In the genomic region with DNA sequence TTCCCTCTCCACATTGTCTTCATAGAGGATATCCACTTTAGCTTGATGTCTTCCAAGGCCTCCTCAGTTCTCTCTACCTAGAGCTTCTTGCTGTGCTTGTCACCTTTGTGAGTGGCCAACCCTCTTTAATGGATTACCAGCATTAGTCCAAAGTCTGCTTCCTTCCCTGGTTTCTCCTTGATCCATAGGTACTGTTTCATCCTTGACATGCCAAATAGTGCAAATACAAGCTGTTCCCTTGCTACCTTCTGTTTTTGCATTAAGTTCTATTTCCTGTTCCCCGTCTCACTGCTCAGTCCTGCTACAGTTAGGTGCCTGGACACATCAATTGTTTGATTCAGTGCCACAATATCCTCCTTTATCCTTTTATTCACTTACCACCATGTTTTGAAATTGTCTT, we compare ENCODE assay signal across 26 cellular contexts. TPM values are rescaled to one million over a fixed set of nuclear protein-coding genes. Genes with fewer than 3 reads are reported as not detected.
DNase-seq lines count a peak whose midpoint lies in the region; ATAC-seq, FAIRE-seq and TF ChIP-seq lines count a peak whose summit lies in the region.
"Had no signal": no experiment of that assay in that cellular context is flagged by ENCODE, and none has a peak within 500 bp of the region (broad histone marks: within the 10 kb centered on the region; RNA-seq: fewer than 3 reads in every experiment).

No MANE protein-coding gene starts in this region.

- TF ChIP-seq CTCF in OCI-LY7 (conservative IDR thresholded peaks at IDR 0.05; ENCODE audit: low read length): no peak
- TF ChIP-seq CTCF in glutamatergic neuron (IDR thresholded peaks at IDR 0.05; ENCODE audit: partially characterized antibody, unreplicated experiment): no peak
- TF ChIP-seq CTCF in GM23338 (conservative IDR thresholded peaks at IDR 0.05; ENCODE audit: low read depth in 2 of 2): no peak

- no peak overlapping the region for H3K4me3 ChIP-seq in OCI-LY7 (ENCODE audit: low read depth, low read length, poor library complexity, severe bottlenecking)
- H3K4me3 ChIP-seq in GM23338: no peak overlapping the region
- H3K4me3 ChIP-seq: HAP-1 had no signal

- peaks cover 10% of the 10 kb centered on the region; the same call in 1 of the 2 replicates for H3K9me3 ChIP-seq in OCI-LY7 (ENCODE audit: low read length)
- H3K9me3 ChIP-seq: BE2C, HAP-1 had no signal

- H3K27ac Mint-ChIP-seq in activated naive CD4-positive, alpha-beta T cell treated with anti-CD3 and anti-CD28 coated beads, Interleukin-2, amount 50 U/mL, for 24 hours: peak overlapping the region; percentile 6
- H3K27ac Mint-ChIP-seq in glutamatergic neuron (ENCODE audit: unreplicated experiment) (peak overlapping the region; percentile 9), GM23338 (no peak overlapping the region)
- H3K27ac Mint-ChIP-seq: T-cell had no signal

- H3K36me3 Mint-ChIP-seq in activated naive CD4-positive, alpha-beta T cell treated with anti-CD3 and anti-CD28 coated beads, Interleukin-2, amount 50 U/mL, for 24 hours: peaks cover 12% of the 10 kb centered on the region
- H3K36me3 Mint-ChIP-seq in glutamatergic neuron (ENCODE audit: unreplicated experiment) (peaks cover 4% of the 10 kb centered on the region), GM23338 (ENCODE audit: low read depth) (peaks cover 31% of the 10 kb centered on the region)

- H3K36me3 ChIP-seq in OCI-LY7 (ENCODE audit: insufficient read depth, low read length): peaks cover 70% of the 10 kb centered on the region
- no peaks in the 10 kb centered on the region for H3K36me3 ChIP-seq in GM23338 (ENCODE audit: insufficient read depth)
- H3K36me3 ChIP-seq: BE2C had no signal

- H4K20me1 ChIP-seq in OCI-LY7 (ENCODE audit: insufficient read depth, low read length) (no peaks in the 10 kb centered on the region), GM23338 (replicated peaks; ENCODE audit: insufficient read depth) (peaks cover 14% of the 10 kb centered on the region; the same call in 1 of the 2 replicates)

- H2AFZ ChIP-seq in OCI-LY7 (ENCODE audit: low read length) (no peak overlapping the region), GM23338 (no peak overlapping the region)

- no peak for DNase-seq in activated naive CD4-positive, alpha-beta T cell (lab: John Stamatoyannopoulos, UW)
- no peak for DNase-seq in OCI-LY7 (ENCODE audit: low spot score)
- no peak for DNase-seq in glutamatergic neuron
- DNase-seq in RCC 7860 (ENCODE audit: low spot score): no peak
- DNase-seq in stimulated activated naive CD4-positive, alpha-beta T cell treated with Interleukin-2 at 50 U/mL for 16 hours (lab: John Stamatoyannopoulos, UW): no peak
- no peak for DNase-seq in GM23338 (ENCODE audit: low spot score)
- DNase-seq: BE2C, DMS79, IMR-90, NCI-H1105, NCI-H2029 treated with DMSO at 0.1 percent for 48 hours, NCI-H226, NCI-H510A treated with DMSO at 0.1 percent for 48 hours, NCI-H748 treated with DMSO at 0.1 percent for 48 hours, PC-3, SIG-M5, SK-N-SH, T-cell had no signal

- H3K4me1 ChIP-seq in OCI-LY7 (ENCODE audit: insufficient read depth, low read length, poor library complexity, severe bottlenecking) (peaks cover 31% of the 10 kb centered on the region), GM23338 (ENCODE audit: insufficient read depth) (no peaks in the 10 kb centered on the region)
- H3K4me1 ChIP-seq: BE2C, HAP-1 had no signal

- H3K4me2 ChIP-seq in OCI-LY7 (ENCODE audit: low read length) (peak overlapping the region; percentile 30), GM23338 (no peak overlapping the region)
- H3K4me2 ChIP-seq: KMS-11, SK-N-SH had no signal

- ATAC-seq in HG02571 (IDR thresholded peaks at IDR 0.05; ENCODE audit: unreplicated experiment) (no peak), GM23338 (no peak)
- ATAC-seq: PC-3, T-cell had no signal

- no peak overlapping the region for H3K4me3 Mint-ChIP-seq in activated naive CD4-positive, alpha-beta T cell treated with anti-CD3 and anti-CD28 coated beads, Interleukin-2, amount 50 U/mL, for 24 hours
- H3K4me3 Mint-ChIP-seq in glutamatergic neuron (ENCODE audit: unreplicated experiment): no peak overlapping the region
- H3K4me3 Mint-ChIP-seq in GM23338: no peak overlapping the region
- H3K4me3 Mint-ChIP-seq: T-cell had no signal

- BruUV-seq in OCI-LY7 (replicated peaks; lab: Mats Ljungman, UMichigan): no TSS peak

- H3K79me2 ChIP-seq in OCI-LY7 (ENCODE audit: insufficient read depth, low read depth, low read length): peaks cover 68% of the 10 kb centered on the region
- H3K79me2 ChIP-seq in GM23338 (replicated peaks; ENCODE audit: insufficient read depth): peaks cover 64% of the 10 kb centered on the region

- FAIRE-seq in RCC 7860 (lab: Jason Lieb, UNC): no peak
- FAIRE-seq: D721Med, GM12891 had no signal

- intact Hi-C loops in OCI-LY7 (cut with micrococcal nuclease; ENCODE audit: unreplicated experiment): no loop called here

- H3K9me3 Mint-ChIP-seq in activated naive CD4-positive, alpha-beta T cell treated with anti-CD3 and anti-CD28 coated beads, Interleukin-2, amount 50 U/mL, for 24 hours: no peaks in the 10 kb centered on the region
- H3K9me3 Mint-ChIP-seq in glutamatergic neuron (ENCODE audit: unreplicated experiment): no peaks in the 10 kb centered on the region
- H3K9me3 Mint-ChIP-seq in GM23338: no peaks in the 10 kb centered on the region
- H3K9me3 Mint-ChIP-seq: T-cell had no signal

- CTCF ChIA-PET in OCI-LY7 (lab: Charles Lee; ENCODE audit: unreplicated experiment): no interaction called here

- H3K27me3 ChIP-seq in GM23338 (ENCODE audit: insufficient read depth): no peaks in the 10 kb centered on the region
- H3K27me3 ChIP-seq: BE2C had no signal

- H3F3A ChIP-seq in GM23338 (replicated peaks; ENCODE audit: low read depth): no peaks in the 10 kb centered on the region

- no peaks in the 10 kb centered on the region for H3K27me3 Mint-ChIP-seq in activated naive CD4-positive, alpha-beta T cell treated with anti-CD3 and anti-CD28 coated beads, Interleukin-2, amount 50 U/mL, for 24 hours
- H3K27me3 Mint-ChIP-seq in glutamatergic neuron (ENCODE audit: unreplicated experiment) (no peaks in the 10 kb centered on the region), GM23338 (ENCODE audit: insufficient read depth, low read depth, poor library complexity) (no peaks in the 10 kb centered on the region)
- H3K27me3 Mint-ChIP-seq: T-cell had no signal

- no peaks in the 10 kb centered on the region for H3K4me1 Mint-ChIP-seq in activated naive CD4-positive, alpha-beta T cell treated with anti-CD3 and anti-CD28 coated beads, Interleukin-2, amount 50 U/mL, for 24 hours
- H3K4me1 Mint-ChIP-seq in glutamatergic neuron (ENCODE audit: low read depth, unreplicated experiment): no peaks in the 10 kb centered on the region
- H3K4me1 Mint-ChIP-seq in GM23338: no peaks in the 10 kb centered on the region; the same call in 2 of the 3 replicates

- H3K27ac ChIP-seq in OCI-LY7 (ENCODE audit: low read depth, low read length, poor library complexity, severe bottlenecking) (peak overlapping the region; percentile 19), GM23338 (ENCODE audit: low read depth) (no peak overlapping the region)
- H3K27ac ChIP-seq: HL-60, KMS-11, RWPE1 had no signal

- POLR2A ChIA-PET in OCI-LY7 (lab: Charles Lee): interaction anchor here (1.1 to 3.2 kb wide), 6 partner anchors 8 to 29 kb away, joined by 4 to 17 read pairs (median 8); no protein-coding TSS in a partner anchor

- H3K9me2 ChIP-seq in OCI-LY7 (ENCODE audit: insufficient read depth, low read length) (no peaks in the 10 kb centered on the region), GM23338 (ENCODE audit: insufficient read depth) (no peaks in the 10 kb centered on the region)
- H3K9me2 ChIP-seq: SK-N-SH had no signal

TF ChIP-seq in GM23338, 12 proteins besides CTCF, POLR2A, EP300 and RAD21:
- TF ChIP-seq REST (IDR thresholded peaks at IDR 0.05; ENCODE audit: unreplicated experiment): no peak

RNA-seq across cellular contexts. Expression of gene MAST2, which starts 19.2 kb away (rescaled TPM):
- total RNA-seq in OCI-LY7 (2014; rRNA removed; shearing (Covaris generic)): 25.5 and 32.1 TPM in 2 replicates
- total RNA-seq in OCI-LY7 (2022): 59.6 and 67.2 TPM in 2 replicates
- 95.1 TPM for total RNA-seq in glutamatergic neuron (ENCODE audit: unreplicated experiment)
- total RNA-seq in GM23338 (2014; rRNA removed; shearing (Covaris generic)): 20.7 and 57.7 TPM in 2 replicates
- polyA plus RNA-seq in GM23338 (2016; fragmentation: Nextera tagmentation; extraction: Ambion mirVana): 9.3 and 11.5 TPM in 2 replicates
